1 cellular context compared by ENCODE assay signal in the genomic region with DNA sequence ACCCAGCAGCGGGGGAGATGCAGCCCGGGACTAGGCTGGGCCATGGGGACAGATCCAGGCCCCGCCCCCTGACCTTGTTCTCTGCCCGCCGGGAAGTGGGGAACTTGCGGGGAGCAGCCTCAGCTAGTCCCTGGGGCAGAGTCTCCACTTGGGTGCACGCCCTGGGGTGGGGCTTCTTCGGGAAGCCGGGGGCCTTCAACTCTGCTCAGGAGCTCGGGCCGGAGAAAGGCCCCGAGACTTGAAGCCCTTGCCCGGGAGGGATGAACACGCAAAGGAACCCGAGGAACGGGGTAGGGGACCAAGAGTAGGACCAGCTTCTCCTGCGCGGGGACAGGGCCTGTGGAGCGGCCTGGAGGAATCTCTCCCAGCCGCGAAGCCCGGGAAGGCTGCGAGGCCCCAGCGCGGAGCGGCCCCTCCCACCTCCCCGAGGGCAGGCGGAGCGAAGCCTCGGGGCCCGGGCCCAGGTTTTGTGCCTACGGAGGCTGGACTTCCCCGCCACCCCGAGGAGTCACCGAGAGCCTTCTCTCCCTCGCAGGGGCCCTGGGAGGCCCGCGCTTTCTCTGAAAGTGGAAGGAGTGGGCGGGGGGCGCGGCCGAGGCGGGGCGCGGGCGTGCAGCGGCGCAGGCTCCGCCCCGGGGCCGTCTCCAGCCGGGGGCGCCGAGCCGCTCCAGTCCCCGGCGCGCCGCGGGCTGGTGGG.
TF ChIP-seq lines count a peak whose summit lies in the region.

A gene (plus strand): TSS at position 670 of the 697 bp plus-strand sequence. CDS start 54 bp downstream, outside the sequence.

TF ChIP-seq in GM12878, 131 proteins besides CTCF, POLR2A, EP300 and RAD21 (continued from another document and continues in another):
- TF ChIP-seq, protein P1, sequence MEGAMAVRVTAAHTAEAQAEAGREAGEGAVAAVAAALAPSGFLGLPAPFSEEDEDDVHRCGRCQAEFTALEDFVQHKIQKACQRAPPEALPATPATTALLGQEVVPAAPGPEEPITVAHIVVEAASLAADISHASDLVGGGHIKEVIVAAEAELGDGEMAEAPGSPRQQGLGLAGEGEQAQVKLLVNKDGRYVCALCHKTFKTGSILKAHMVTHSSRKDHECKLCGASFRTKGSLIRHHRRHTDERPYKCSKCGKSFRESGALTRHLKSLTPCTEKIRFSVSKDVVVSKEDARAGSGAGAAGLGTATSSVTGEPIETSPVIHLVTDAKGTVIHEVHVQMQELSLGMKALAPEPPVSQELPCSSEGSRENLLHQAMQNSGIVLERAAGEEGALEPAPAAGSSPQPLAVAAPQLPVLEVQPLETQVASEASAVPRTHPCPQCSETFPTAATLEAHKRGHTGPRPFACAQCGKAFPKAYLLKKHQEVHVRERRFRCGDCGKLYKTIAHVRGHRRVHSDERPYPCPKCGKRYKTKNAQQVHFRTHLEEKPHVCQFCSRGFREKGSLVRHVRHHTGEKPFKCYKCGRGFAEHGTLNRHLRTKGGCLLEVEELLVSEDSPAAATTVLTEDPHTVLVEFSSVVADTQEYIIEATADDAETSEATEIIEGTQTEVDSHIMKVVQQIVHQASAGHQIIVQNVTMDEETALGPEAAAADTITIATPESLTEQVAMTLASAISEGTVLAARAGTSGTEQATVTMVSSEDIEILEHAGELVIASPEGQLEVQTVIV (IDR thresholded peaks at IDR 0.05; ENCODE audit: borderline replicate concordance, partially characterized antibody) = no peak
- TF ChIP-seq ASH2L (IDR thresholded peaks at IDR 0.05; ENCODE audit: borderline replicate concordance, low read depth) (no peak), SIX5 (IDR thresholded peaks at IDR 0.05; ENCODE audit: low read depth, low read length, severe bottlenecking) (no peak), YY1 (IDR thresholded peaks at IDR 0.05; ENCODE audit: low read depth, low read length) (0 out of 2 replicates have a peak, but pooled peaks have one; percentile 16), MTA2 (IDR thresholded peaks at IDR 0.05; ENCODE audit: low read depth) (no peak), NBN (IDR thresholded peaks at IDR 0.05) (0 out of 2 replicates have a peak, but pooled peaks have one; percentile 61), STAT1 (conservative IDR thresholded peaks at IDR 0.05) (no peak), ETV6 (conservative IDR thresholded peaks at IDR 0.05 in 1 of 2, IDR thresholded peaks at IDR 0.05 in 1 of 2; ENCODE audit: borderline replicate concordance in 1 of 2, low read depth in 1 of 2) (no peak), CHD2 (IDR thresholded peaks at IDR 0.05; ENCODE audit: borderline replicate concordance, low read depth, low read length) (no peak), MXI1 (IDR thresholded peaks at IDR 0.05; ENCODE audit: low read depth, low read length) (peak; percentile 67), CHD4 (IDR thresholded peaks at IDR 0.05) (no peak), EED (IDR thresholded peaks at IDR 0.05; ENCODE audit: low read depth) (peak; percentile 27; the same call in 1 of the 2 replicates), TARDBP (IDR thresholded peaks at IDR 0.05; ENCODE audit: borderline replicate concordance) (no peak), BCL11A (IDR thresholded peaks at IDR 0.05; ENCODE audit: low read depth, low read length) (no peak), IKZF1 (conservative IDR thresholded peaks at IDR 0.05) (peak; percentile 68; the same call in 1 of the 2 replicates), TCF3 (IDR thresholded peaks at IDR 0.05; ENCODE audit: borderline replicate concordance, insufficient read depth, low read depth, low read length) (no peak), JUND (IDR thresholded peaks at IDR 0.05; ENCODE audit: low read depth, low read length) (no peak), RUNX3 (IDR thresholded peaks at IDR 0.05; ENCODE audit: low read length) (no peak), ZNF24 (IDR thresholded peaks at IDR 0.05) (no peak), SMAD1 (IDR thresholded peaks at IDR 0.05; ENCODE audit: low read depth, partially characterized antibody) (no peak), BRCA1 (IDR thresholded peaks at IDR 0.05; ENCODE audit: low read depth, low read length) (no peak), SRF (IDR thresholded peaks at IDR 0.05; ENCODE audit: low read depth in 2 of 2, low read length in 2 of 2) (no peak), ZNF207 (IDR thresholded peaks at IDR 0.05; ENCODE audit: borderline replicate concordance) (no peak), MTA3 (IDR thresholded peaks at IDR 0.05; ENCODE audit: borderline replicate concordance, low read length) (no peak), SIN3A (IDR thresholded peaks at IDR 0.05; ENCODE audit: low read depth, low read length) (no peak), CBFB (IDR thresholded peaks at IDR 0.05; ENCODE audit: low read depth) (no peak), FOS (IDR thresholded peaks at IDR 0.05; ENCODE audit: borderline replicate concordance, extremely low read depth, insufficient read length) (no peak), SMARCA5 (IDR thresholded peaks at IDR 0.05) (no peak), KDM1A (IDR thresholded peaks at IDR 0.05; ENCODE audit: borderline replicate concordance) (no peak), POU2F2 (IDR thresholded peaks at IDR 0.05; ENCODE audit: borderline replicate concordance, low read depth, low read length) (no peak), NR2F1 (conservative IDR thresholded peaks at IDR 0.05) (0 out of 2 replicates have a peak, but pooled peaks have one; percentile 29), STAT3 (IDR thresholded peaks at IDR 0.05; ENCODE audit: low read depth, low read length) (no peak), HDAC2 (IDR thresholded peaks at IDR 0.05) (peak; percentile 75; the same call in 1 of the 2 replicates), HDAC6 (IDR thresholded peaks at IDR 0.05; ENCODE audit: unreplicated experiment) (no peak), ZNF274 (IDR thresholded peaks at IDR 0.05; ENCODE audit: insufficient read depth, insufficient read length) (no peak), MEF2B (IDR thresholded peaks at IDR 0.05; ENCODE audit: partially characterized antibody, poor library complexity, severe bottlenecking) (no peak), ZNF622 (IDR thresholded peaks at IDR 0.05) (no peak), NR2C1 (IDR thresholded peaks at IDR 0.05) (no peak), EZH2 (IDR thresholded peaks at IDR 0.05; ENCODE audit: borderline replicate concordance, control insufficient read depth, low read depth, low read length) (no peak)
- TF ChIP-seq, protein P2, sequence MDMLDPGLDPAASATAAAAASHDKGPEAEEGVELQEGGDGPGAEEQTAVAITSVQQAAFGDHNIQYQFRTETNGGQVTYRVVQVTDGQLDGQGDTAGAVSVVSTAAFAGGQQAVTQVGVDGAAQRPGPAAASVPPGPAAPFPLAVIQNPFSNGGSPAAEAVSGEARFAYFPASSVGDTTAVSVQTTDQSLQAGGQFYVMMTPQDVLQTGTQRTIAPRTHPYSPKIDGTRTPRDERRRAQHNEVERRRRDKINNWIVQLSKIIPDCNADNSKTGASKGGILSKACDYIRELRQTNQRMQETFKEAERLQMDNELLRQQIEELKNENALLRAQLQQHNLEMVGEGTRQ (IDR thresholded peaks at IDR 0.05; ENCODE audit: borderline replicate concordance, low read depth, low read length) = no peak
- TF ChIP-seq, protein P3, sequence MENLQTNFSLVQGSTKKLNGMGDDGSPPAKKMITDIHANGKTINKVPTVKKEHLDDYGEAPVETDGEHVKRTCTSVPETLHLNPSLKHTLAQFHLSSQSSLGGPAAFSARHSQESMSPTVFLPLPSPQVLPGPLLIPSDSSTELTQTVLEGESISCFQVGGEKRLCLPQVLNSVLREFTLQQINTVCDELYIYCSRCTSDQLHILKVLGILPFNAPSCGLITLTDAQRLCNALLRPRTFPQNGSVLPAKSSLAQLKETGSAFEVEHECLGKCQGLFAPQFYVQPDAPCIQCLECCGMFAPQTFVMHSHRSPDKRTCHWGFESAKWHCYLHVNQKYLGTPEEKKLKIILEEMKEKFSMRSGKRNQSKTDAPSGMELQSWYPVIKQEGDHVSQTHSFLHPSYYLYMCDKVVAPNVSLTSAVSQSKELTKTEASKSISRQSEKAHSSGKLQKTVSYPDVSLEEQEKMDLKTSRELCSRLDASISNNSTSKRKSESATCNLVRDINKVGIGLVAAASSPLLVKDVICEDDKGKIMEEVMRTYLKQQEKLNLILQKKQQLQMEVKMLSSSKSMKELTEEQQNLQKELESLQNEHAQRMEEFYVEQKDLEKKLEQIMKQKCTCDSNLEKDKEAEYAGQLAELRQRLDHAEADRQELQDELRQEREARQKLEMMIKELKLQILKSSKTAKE (IDR thresholded peaks at IDR 0.05; ENCODE audit: low read depth, poor library complexity, severe bottlenecking) = no peak
- TF ChIP-seq, protein P4, sequence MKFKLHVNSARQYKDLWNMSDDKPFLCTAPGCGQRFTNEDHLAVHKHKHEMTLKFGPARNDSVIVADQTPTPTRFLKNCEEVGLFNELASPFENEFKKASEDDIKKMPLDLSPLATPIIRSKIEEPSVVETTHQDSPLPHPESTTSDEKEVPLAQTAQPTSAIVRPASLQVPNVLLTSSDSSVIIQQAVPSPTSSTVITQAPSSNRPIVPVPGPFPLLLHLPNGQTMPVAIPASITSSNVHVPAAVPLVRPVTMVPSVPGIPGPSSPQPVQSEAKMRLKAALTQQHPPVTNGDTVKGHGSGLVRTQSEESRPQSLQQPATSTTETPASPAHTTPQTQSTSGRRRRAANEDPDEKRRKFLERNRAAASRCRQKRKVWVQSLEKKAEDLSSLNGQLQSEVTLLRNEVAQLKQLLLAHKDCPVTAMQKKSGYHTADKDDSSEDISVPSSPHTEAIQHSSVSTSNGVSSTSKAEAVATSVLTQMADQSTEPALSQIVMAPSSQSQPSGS (IDR thresholded peaks at IDR 0.05; ENCODE audit: low read length) = no peak
- TF ChIP-seq, protein P5, sequence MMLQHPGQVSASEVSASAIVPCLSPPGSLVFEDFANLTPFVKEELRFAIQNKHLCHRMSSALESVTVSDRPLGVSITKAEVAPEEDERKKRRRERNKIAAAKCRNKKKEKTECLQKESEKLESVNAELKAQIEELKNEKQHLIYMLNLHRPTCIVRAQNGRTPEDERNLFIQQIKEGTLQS (IDR thresholded peaks at IDR 0.05; ENCODE audit: borderline replicate concordance, extremely low read depth, low read depth, low read length) = no peak
- TF ChIP-seq, protein P6, sequence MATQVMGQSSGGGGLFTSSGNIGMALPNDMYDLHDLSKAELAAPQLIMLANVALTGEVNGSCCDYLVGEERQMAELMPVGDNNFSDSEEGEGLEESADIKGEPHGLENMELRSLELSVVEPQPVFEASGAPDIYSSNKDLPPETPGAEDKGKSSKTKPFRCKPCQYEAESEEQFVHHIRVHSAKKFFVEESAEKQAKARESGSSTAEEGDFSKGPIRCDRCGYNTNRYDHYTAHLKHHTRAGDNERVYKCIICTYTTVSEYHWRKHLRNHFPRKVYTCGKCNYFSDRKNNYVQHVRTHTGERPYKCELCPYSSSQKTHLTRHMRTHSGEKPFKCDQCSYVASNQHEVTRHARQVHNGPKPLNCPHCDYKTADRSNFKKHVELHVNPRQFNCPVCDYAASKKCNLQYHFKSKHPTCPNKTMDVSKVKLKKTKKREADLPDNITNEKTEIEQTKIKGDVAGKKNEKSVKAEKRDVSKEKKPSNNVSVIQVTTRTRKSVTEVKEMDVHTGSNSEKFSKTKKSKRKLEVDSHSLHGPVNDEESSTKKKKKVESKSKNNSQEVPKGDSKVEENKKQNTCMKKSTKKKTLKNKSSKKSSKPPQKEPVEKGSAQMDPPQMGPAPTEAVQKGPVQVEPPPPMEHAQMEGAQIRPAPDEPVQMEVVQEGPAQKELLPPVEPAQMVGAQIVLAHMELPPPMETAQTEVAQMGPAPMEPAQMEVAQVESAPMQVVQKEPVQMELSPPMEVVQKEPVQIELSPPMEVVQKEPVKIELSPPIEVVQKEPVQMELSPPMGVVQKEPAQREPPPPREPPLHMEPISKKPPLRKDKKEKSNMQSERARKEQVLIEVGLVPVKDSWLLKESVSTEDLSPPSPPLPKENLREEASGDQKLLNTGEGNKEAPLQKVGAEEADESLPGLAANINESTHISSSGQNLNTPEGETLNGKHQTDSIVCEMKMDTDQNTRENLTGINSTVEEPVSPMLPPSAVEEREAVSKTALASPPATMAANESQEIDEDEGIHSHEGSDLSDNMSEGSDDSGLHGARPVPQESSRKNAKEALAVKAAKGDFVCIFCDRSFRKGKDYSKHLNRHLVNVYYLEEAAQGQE (IDR thresholded peaks at IDR 0.05; ENCODE audit: low read depth, low read length) = no peak
- TF ChIP-seq, protein P7, sequence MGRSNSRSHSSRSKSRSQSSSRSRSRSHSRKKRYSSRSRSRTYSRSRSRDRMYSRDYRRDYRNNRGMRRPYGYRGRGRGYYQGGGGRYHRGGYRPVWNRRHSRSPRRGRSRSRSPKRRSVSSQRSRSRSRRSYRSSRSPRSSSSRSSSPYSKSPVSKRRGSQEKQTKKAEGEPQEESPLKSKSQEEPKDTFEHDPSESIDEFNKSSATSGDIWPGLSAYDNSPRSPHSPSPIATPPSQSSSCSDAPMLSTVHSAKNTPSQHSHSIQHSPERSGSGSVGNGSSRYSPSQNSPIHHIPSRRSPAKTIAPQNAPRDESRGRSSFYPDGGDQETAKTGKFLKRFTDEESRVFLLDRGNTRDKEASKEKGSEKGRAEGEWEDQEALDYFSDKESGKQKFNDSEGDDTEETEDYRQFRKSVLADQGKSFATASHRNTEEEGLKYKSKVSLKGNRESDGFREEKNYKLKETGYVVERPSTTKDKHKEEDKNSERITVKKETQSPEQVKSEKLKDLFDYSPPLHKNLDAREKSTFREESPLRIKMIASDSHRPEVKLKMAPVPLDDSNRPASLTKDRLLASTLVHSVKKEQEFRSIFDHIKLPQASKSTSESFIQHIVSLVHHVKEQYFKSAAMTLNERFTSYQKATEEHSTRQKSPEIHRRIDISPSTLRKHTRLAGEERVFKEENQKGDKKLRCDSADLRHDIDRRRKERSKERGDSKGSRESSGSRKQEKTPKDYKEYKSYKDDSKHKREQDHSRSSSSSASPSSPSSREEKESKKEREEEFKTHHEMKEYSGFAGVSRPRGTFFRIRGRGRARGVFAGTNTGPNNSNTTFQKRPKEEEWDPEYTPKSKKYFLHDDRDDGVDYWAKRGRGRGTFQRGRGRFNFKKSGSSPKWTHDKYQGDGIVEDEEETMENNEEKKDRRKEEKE (IDR thresholded peaks at IDR 0.05) = no peak
- TF ChIP-seq, protein P8, sequence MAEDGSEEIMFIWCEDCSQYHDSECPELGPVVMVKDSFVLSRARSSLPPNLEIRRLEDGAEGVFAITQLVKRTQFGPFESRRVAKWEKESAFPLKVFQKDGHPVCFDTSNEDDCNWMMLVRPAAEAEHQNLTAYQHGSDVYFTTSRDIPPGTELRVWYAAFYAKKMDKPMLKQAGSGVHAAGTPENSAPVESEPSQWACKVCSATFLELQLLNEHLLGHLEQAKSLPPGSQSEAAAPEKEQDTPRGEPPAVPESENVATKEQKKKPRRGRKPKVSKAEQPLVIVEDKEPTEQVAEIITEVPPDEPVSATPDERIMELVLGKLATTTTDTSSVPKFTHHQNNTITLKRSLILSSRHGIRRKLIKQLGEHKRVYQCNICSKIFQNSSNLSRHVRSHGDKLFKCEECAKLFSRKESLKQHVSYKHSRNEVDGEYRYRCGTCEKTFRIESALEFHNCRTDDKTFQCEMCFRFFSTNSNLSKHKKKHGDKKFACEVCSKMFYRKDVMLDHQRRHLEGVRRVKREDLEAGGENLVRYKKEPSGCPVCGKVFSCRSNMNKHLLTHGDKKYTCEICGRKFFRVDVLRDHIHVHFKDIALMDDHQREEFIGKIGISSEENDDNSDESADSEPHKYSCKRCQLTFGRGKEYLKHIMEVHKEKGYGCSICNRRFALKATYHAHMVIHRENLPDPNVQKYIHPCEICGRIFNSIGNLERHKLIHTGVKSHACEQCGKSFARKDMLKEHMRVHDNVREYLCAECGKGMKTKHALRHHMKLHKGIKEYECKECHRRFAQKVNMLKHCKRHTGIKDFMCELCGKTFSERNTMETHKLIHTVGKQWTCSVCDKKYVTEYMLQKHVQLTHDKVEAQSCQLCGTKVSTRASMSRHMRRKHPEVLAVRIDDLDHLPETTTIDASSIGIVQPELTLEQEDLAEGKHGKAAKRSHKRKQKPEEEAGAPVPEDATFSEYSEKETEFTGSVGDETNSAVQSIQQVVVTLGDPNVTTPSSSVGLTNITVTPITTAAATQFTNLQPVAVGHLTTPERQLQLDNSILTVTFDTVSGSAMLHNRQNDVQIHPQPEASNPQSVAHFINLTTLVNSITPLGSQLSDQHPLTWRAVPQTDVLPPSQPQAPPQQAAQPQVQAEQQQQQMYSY (CRISPR knock-in tag; IDR thresholded peaks at IDR 0.05) = no peak
